In genomic region chr16:72203401-72203800, GRCh38 we compare ENCODE assay signal across 8 cellular contexts. TPM values are rescaled to one million over a fixed set of nuclear protein-coding genes. Genes with fewer than 3 reads are reported as not detected.
DNase-seq lines count a peak whose midpoint lies in the region; ATAC-seq and TF ChIP-seq lines count a peak whose summit lies in the region.

No MANE protein-coding gene starts in this region.

- no peak overlapping the region for H3K9ac ChIP-seq in smooth muscle cell (ENCODE audit: low read depth)

- H3K27me3 Mint-ChIP-seq in activated naive CD4-positive, alpha-beta T cell treated with anti-CD3 and anti-CD28 coated beads for 36 hours (ENCODE audit: low read depth), result peaks cover 3% of the 10 kb centered on the region
- H3K27me3 Mint-ChIP-seq in CD8-positive, alpha-beta T cell (ENCODE audit: low read depth), result no peaks in the 10 kb centered on the region

- no peak overlapping the region for H3K4me3 ChIP-seq in fibroblast of the aortic adventitia (ENCODE audit: low read depth, low read length)
- H3K4me3 ChIP-seq in smooth muscle cell, result no peak overlapping the region
- no peak overlapping the region for H3K4me3 ChIP-seq in CD8-positive, alpha-beta T cell (ENCODE audit: low read depth, low read length)

- peak; percentile 66 for ATAC-seq in HG02943 (IDR thresholded peaks at IDR 0.05; ENCODE audit: low read depth, unreplicated experiment)
- ATAC-seq in CD8-positive, alpha-beta T cell, result no peak

- peak overlapping the region; percentile 14 for H3K4me2 ChIP-seq in smooth muscle cell

- H3K27ac Mint-ChIP-seq in activated naive CD4-positive, alpha-beta T cell treated with anti-CD3 and anti-CD28 coated beads for 36 hours, result no peak overlapping the region
- H3K27ac Mint-ChIP-seq in CD8-positive, alpha-beta T cell, result no peak overlapping the region

- H3K36me3 Mint-ChIP-seq in activated naive CD4-positive, alpha-beta T cell treated with anti-CD3 and anti-CD28 coated beads for 36 hours (ENCODE audit: low read depth), result no peaks in the 10 kb centered on the region
- H3K36me3 Mint-ChIP-seq in CD8-positive, alpha-beta T cell, result no peaks in the 10 kb centered on the region

- no peaks in the 10 kb centered on the region for H3K36me3 ChIP-seq in smooth muscle cell (ENCODE audit: low read depth)
- H3K36me3 ChIP-seq in CD8-positive, alpha-beta T cell (ENCODE audit: insufficient read depth, low read length), result no peaks in the 10 kb centered on the region

- CTCF ChIA-PET in activated naive CD4-positive, alpha-beta T cell treated with anti-CD3 and anti-CD28 coated beads for 36 hours (lab: Charles Lee), result interaction anchor here (2.0 kb wide), 1 partner anchor 78 kb away, joined by 5 read pairs; no protein-coding TSS in a partner anchor
- CTCF ChIA-PET in RWPE1 (lab: Yijun Ruan, JAX), result no interaction called here
- CTCF ChIA-PET in CD8-positive, alpha-beta T cell (lab: Charles Lee), result no interaction called here

- DNase-seq in activated naive CD4-positive, alpha-beta T cell treated with anti-CD3 and anti-CD28 coated beads for 36 hours, result peak; percentile 55
- no peak for DNase-seq in activated naive CD4-positive, alpha-beta T cell (lab: John Stamatoyannopoulos, UW)
- DNase-seq in RWPE1 (ENCODE audit: low spot score), result peak; percentile 11
- DNase-seq in fibroblast of the aortic adventitia (ENCODE audit: low read depth), result peak; percentile 18
- no peak for DNase-seq in smooth muscle cell (lab: John Stamatoyannopoulos, UW; ENCODE audit: unreplicated experiment)
- no peak for DNase-seq in COLO668 (lab: John Stamatoyannopoulos, UW; ENCODE audit: unreplicated experiment)
- DNase-seq in CD8-positive, alpha-beta T cell, result no peak

- no peak overlapping the region for H3K4me3 Mint-ChIP-seq in activated naive CD4-positive, alpha-beta T cell treated with anti-CD3 and anti-CD28 coated beads for 36 hours
- H3K4me3 Mint-ChIP-seq in CD8-positive, alpha-beta T cell, result no peak overlapping the region

- no peaks in the 10 kb centered on the region for H3K9me3 Mint-ChIP-seq in activated naive CD4-positive, alpha-beta T cell treated with anti-CD3 and anti-CD28 coated beads for 36 hours
- no peaks in the 10 kb centered on the region for H3K9me3 Mint-ChIP-seq in CD8-positive, alpha-beta T cell

- no peaks in the 10 kb centered on the region for H4K20me1 ChIP-seq in smooth muscle cell (ENCODE audit: low read depth)

- TF ChIP-seq CTCF in RWPE1 (conservative IDR thresholded peaks at IDR 0.05; ENCODE audit: low read depth) (no peak), fibroblast of the aortic adventitia (IDR thresholded peaks at IDR 0.05; ENCODE audit: insufficient read depth, low read length) (no peak), smooth muscle cell (IDR thresholded peaks at IDR 0.05; ENCODE audit: borderline replicate concordance, insufficient read depth, poor library complexity, severe bottlenecking) (no peak)
- TF ChIP-seq CTCF in CD8-positive, alpha-beta T cell (IDR thresholded peaks at IDR 0.05), result no peak

- no peaks in the 10 kb centered on the region for H3K27me3 ChIP-seq in smooth muscle cell (ENCODE audit: low read depth)
- H3K27me3 ChIP-seq in CD8-positive, alpha-beta T cell (ENCODE audit: insufficient read depth, low read length), result no peaks in the 10 kb centered on the region

- peak overlapping the region; percentile 37 for H2AFZ ChIP-seq in smooth muscle cell (ENCODE audit: low read depth)

- WGBS in smooth muscle cell (ENCODE audit: low lambda C conversion rate), result 41% methylated on average over 6 of the region's 6 CpGs

- intact Hi-C loops in activated naive CD4-positive, alpha-beta T cell treated with anti-CD3 and anti-CD28 coated beads for 36 hours (cut with micrococcal nuclease), result no loop called here
- intact Hi-C loops in CD8-positive, alpha-beta T cell (cut with DNase I, micrococcal nuclease), result no loop called here

- H3F3A ChIP-seq in smooth muscle cell (ENCODE audit: low read depth), result no peaks in the 10 kb centered on the region

- POLR2A ChIA-PET in RWPE1 (lab: Yijun Ruan, JAX; ENCODE audit: low non-redundant PET), result no interaction called here
- POLR2A ChIA-PET in CD8-positive, alpha-beta T cell (lab: Charles Lee), result no interaction called here

- no peaks in the 10 kb centered on the region for H3K9me3 ChIP-seq in smooth muscle cell (replicated peaks; ENCODE audit: low read depth)
- H3K9me3 ChIP-seq in CD8-positive, alpha-beta T cell (ENCODE audit: low read length), result no peaks in the 10 kb centered on the region

- no peaks in the 10 kb centered on the region for H3K79me2 ChIP-seq in smooth muscle cell (ENCODE audit: low read depth)

- peaks cover 7% of the 10 kb centered on the region for H3K4me1 ChIP-seq in smooth muscle cell (ENCODE audit: low read depth)
- H3K4me1 ChIP-seq in CD8-positive, alpha-beta T cell (ENCODE audit: insufficient read depth, low read length), result no peaks in the 10 kb centered on the region

- H3K27ac ChIP-seq in RWPE1 (peak overlapping the region; percentile 29; the same call in 1 of the 2 replicates), smooth muscle cell (ENCODE audit: low read depth) (no peak overlapping the region)
- no peak overlapping the region for H3K27ac ChIP-seq in CD8-positive, alpha-beta T cell (ENCODE audit: low read depth, low read length)

- peaks cover 7% of the 10 kb centered on the region for H3K4me1 Mint-ChIP-seq in activated naive CD4-positive, alpha-beta T cell treated with anti-CD3 and anti-CD28 coated beads for 36 hours (ENCODE audit: low read depth)
- peaks cover 6% of the 10 kb centered on the region for H3K4me1 Mint-ChIP-seq in CD8-positive, alpha-beta T cell (ENCODE audit: low read depth)

RNA-seq across cellular contexts. Expression of gene PMFBP1, which starts 31.4 kb away (rescaled TPM):
- under 1 TPM; 0.17 to 0.24 TPM for total RNA-seq in activated naive CD4-positive, alpha-beta T cell treated with anti-CD3 and anti-CD28 coated beads for 36 hours
- total RNA-seq in fibroblast of the aortic adventitia (ENCODE audit: low replicate concordance), result 0.09 and 0.33 TPM in 2 replicates
- total RNA-seq in smooth muscle cell, result 0.09 and 0.31 TPM in 2 replicates
- polyA plus RNA-seq in smooth muscle cell, result 0.80 and 0.95 TPM in 2 replicates
- total RNA-seq in CD8-positive, alpha-beta T cell, result under 1 TPM; 0.50 to 0.84 TPM

Comparison
In these comparisons a context has a peak if more than half of its experiments do, and no peak if none do; other contexts are left out.
1. DNase-seq: peak in activated naive CD4-positive, alpha-beta T cell treated with anti-CD3 and anti-CD28 coated beads for 36 hours (single experiment), RWPE1 (single experiment) and fibroblast of the aortic adventitia (single experiment); none in activated naive CD4-positive, alpha-beta T cell (0 of 4), smooth muscle cell (single experiment), COLO668 (single experiment) and CD8-positive, alpha-beta T cell (0 of 7).